10 cellular contexts compared by ENCODE assay signal in genomic region chr19:383922-384800, GRCh38. TPM values are rescaled to one million over a fixed set of nuclear protein-coding genes. Genes with fewer than 3 reads are reported as not detected.
DNase-seq lines count a peak whose midpoint lies in the region; ATAC-seq, FAIRE-seq and TF ChIP-seq lines count a peak whose summit lies in the region.
"Had no signal": no experiment of that assay in that cellular context is flagged by ENCODE, and none has a peak within 500 bp of the region (broad histone marks: within the 10 kb centered on the region; RNA-seq: fewer than 3 reads in every experiment).

No MANE protein-coding gene starts in this region.

- H2BK12ac ChIP-seq in mesenchymal stem cell (ENCODE audit: low read length in 2 of 2), result no peak overlapping the region

- no peak overlapping the region for H3K4me3 Mint-ChIP-seq in HFFc6
- no peak overlapping the region for H3K4me3 Mint-ChIP-seq in activated CD8-positive, alpha-beta memory T cell treated with anti-CD3 and anti-CD28 coated beads, Interleukin-2, amount 10 ng/mL, durations not matched to agents 7 days and 5 days

- peaks cover 30% of the 10 kb centered on the region for H3K4me1 Mint-ChIP-seq in HFFc6 (ENCODE audit: low read depth)
- H3K4me1 Mint-ChIP-seq in activated CD8-positive, alpha-beta memory T cell treated with anti-CD3 and anti-CD28 coated beads, Interleukin-2, amount 10 ng/mL, durations not matched to agents 7 days and 5 days, result peaks cover 10% of the 10 kb centered on the region

- DNase-seq in A549 (ENCODE audit: low read depth in 1 of 2, low spot score in 1 of 2), result no peak
- DNase-seq in HFFc6, result no peak
- DNase-seq in ecto neural progenitor cell (ENCODE audit: low spot score), result peak; percentile 82
- peak; percentile 11 for DNase-seq in mesenchymal stem cell
- no peak for DNase-seq in NCI-H2196 (lab: John Stamatoyannopoulos, UW; ENCODE audit: unreplicated experiment)
- DNase-seq in activated CD8-positive, alpha-beta memory T cell treated with anti-CD3 and anti-CD28 coated beads, Interleukin-2, amount 10 ng/mL, durations not matched to agents 7 days and 5 days, result no peak
- DNase-seq: NK-92 treated with Interleukin-12 subunit alpha and Interleukin-12 subunit beta, amount 100 ng/mL, for 24 hours had no signal

- H3K4ac ChIP-seq in mesenchymal stem cell (ENCODE audit: low read depth in 1 of 2, low read length in 2 of 2), result no peak overlapping the region

- H3K36me3 Mint-ChIP-seq in HFFc6 (ENCODE audit: low read depth), result no peaks in the 10 kb centered on the region
- peaks cover 1% of the 10 kb centered on the region for H3K36me3 Mint-ChIP-seq in activated CD8-positive, alpha-beta memory T cell treated with anti-CD3 and anti-CD28 coated beads, Interleukin-2, amount 10 ng/mL, durations not matched to agents 7 days and 5 days
- H3K36me3 Mint-ChIP-seq: activated naive CD8-positive, alpha-beta T cell had no signal

- no peak overlapping the region for H3K14ac ChIP-seq in mesenchymal stem cell (ENCODE audit: low read length in 2 of 2)

- H4K8ac ChIP-seq in mesenchymal stem cell (ENCODE audit: low read length), result no peak overlapping the region

- H3K36me3 ChIP-seq in mesenchymal stem cell (ENCODE audit: control insufficient read depth in 1 of 2, insufficient read depth in 2 of 2, low read depth in 1 of 2, low read length in 2 of 2), result no peaks in the 10 kb centered on the region

- TF ChIP-seq CTCF in A549 (IDR thresholded peaks at IDR 0.05) (peak; percentile 22; the same call in 2 of the 3 replicates), HFFc6 (IDR thresholded peaks at IDR 0.05) (peak; percentile 65)

- H4K91ac ChIP-seq in mesenchymal stem cell (ENCODE audit: low read length), result no peak overlapping the region

- no peak overlapping the region for H3K4me3 ChIP-seq in A549
- H3K4me3 ChIP-seq in mesenchymal stem cell (ENCODE audit: insufficient read depth in 1 of 2, low read depth in 1 of 2, low read length in 2 of 2), result no peak overlapping the region

- no peak overlapping the region for H2AFZ ChIP-seq in mesenchymal stem cell (ENCODE audit: low read depth, low read length)

- H2BK5ac ChIP-seq in mesenchymal stem cell (ENCODE audit: low read depth, low read length, poor library complexity, severe bottlenecking), result no peak overlapping the region

- H3K4me2 ChIP-seq in A549 (no peak overlapping the region), mesenchymal stem cell (ENCODE audit: low read length, poor library complexity, severe bottlenecking) (no peak overlapping the region)

- H3K9me3 ChIP-seq in A549 (no peaks in the 10 kb centered on the region), mesenchymal stem cell (ENCODE audit: control insufficient read depth, low read length) (no peaks in the 10 kb centered on the region)

- no peak overlapping the region for H2BK120ac ChIP-seq in mesenchymal stem cell (ENCODE audit: low read depth, low read length)

- H3K27me3 Mint-ChIP-seq in HFFc6 (ENCODE audit: insufficient read depth), result peaks cover 9% of the 10 kb centered on the region
- H3K27me3 Mint-ChIP-seq in activated CD8-positive, alpha-beta memory T cell treated with anti-CD3 and anti-CD28 coated beads, Interleukin-2, amount 10 ng/mL, durations not matched to agents 7 days and 5 days, result peaks cover 45% of the 10 kb centered on the region

- FAIRE-seq in A549 (lab: Jason Lieb, UNC), result no peak

- no peaks in the 10 kb centered on the region for H3K9me3 Mint-ChIP-seq in HFFc6
- H3K9me3 Mint-ChIP-seq in activated CD8-positive, alpha-beta memory T cell treated with anti-CD3 and anti-CD28 coated beads, Interleukin-2, amount 10 ng/mL, durations not matched to agents 7 days and 5 days (ENCODE audit: low read depth), result no peaks in the 10 kb centered on the region

- TF ChIP-seq EP300 in A549 (IDR thresholded peaks at IDR 0.05), result no peak

- 76% methylated on average over 35 of the region's 44 CpGs for WGBS in A549 (ENCODE audit: missing lambda C conversion rate)
- WGBS in mesenchymal stem cell, result 44% methylated on average over 43 of the region's 44 CpGs

- peaks cover under 1 to 36% of the 10 kb centered on the region in 2 experiments for H3K27me3 ChIP-seq in mesenchymal stem cell (ENCODE audit: control insufficient read depth in 1 of 2, insufficient read depth in 1 of 2, low read length in 2 of 2)

- H3K18ac ChIP-seq in mesenchymal stem cell (ENCODE audit: low read depth in 1 of 2, low read length in 2 of 2), result no peak overlapping the region

- POLR2A ChIA-PET in A549 (lab: Yijun Ruan, JAX), result no interaction called here

- H3K27ac Mint-ChIP-seq in HFFc6, result no peak overlapping the region
- H3K27ac Mint-ChIP-seq in activated CD8-positive, alpha-beta memory T cell treated with anti-CD3 and anti-CD28 coated beads, Interleukin-2, amount 10 ng/mL, durations not matched to agents 7 days and 5 days, result no peak overlapping the region
- H3K27ac Mint-ChIP-seq: activated naive CD8-positive, alpha-beta T cell had no signal

- peak; percentile 30 to 32; a peak in 3 of 5 replicates for TF ChIP-seq RAD21 in A549 (conservative IDR thresholded peaks at IDR 0.05 in 1 of 2, IDR thresholded peaks at IDR 0.05 in 1 of 2)

- H2BK15ac ChIP-seq in mesenchymal stem cell (ENCODE audit: low read depth, poor library complexity, severe bottlenecking), result no peak overlapping the region

- H3K27ac ChIP-seq in A549 (no peak overlapping the region), mesenchymal stem cell (ENCODE audit: low read length, poor library complexity, severe bottlenecking) (no peak overlapping the region)

- CTCF ChIA-PET in A549 (lab: Yijun Ruan, JAX), result interaction anchor here (0.8 to 2.3 kb wide), 6 partner anchors 10 to 111 kb away, joined by 3 to 6 read pairs (median 3); no protein-coding TSS in a partner anchor
- CTCF ChIA-PET in activated CD8-positive, alpha-beta memory T cell treated with anti-CD3 and anti-CD28 coated beads, Interleukin-2, amount 10 ng/mL, durations not matched to agents 7 days and 5 days (lab: Charles Lee), result interaction anchor here (1.1 kb wide), 1 partner anchor 95 kb away, joined by 4 read pairs; no protein-coding TSS in a partner anchor

- no peak overlapping the region for H3K23ac ChIP-seq in mesenchymal stem cell (ENCODE audit: low read length in 2 of 2)

- ATAC-seq in A549, result peak in 1 of 2 experiments; percentile 68; a peak in 3 of 6 replicates
- no peak for ATAC-seq in GM21423 (IDR thresholded peaks at IDR 0.05; ENCODE audit: unreplicated experiment)
- no peak for ATAC-seq in HG02884 (IDR thresholded peaks at IDR 0.05; ENCODE audit: unreplicated experiment)
- ATAC-seq in activated CD8-positive, alpha-beta memory T cell treated with anti-CD3 and anti-CD28 coated beads, Interleukin-2, amount 10 ng/mL, durations not matched to agents 7 days and 5 days, result no peak

- no peak for TF ChIP-seq POLR2A in A549 (IDR thresholded peaks at IDR 0.05; ENCODE audit: low read length)

- H3K9ac ChIP-seq in mesenchymal stem cell (ENCODE audit: low read length), result no peak overlapping the region

- H3K4me1 ChIP-seq in A549, result no peaks in the 10 kb centered on the region
- H3K4me1 ChIP-seq in mesenchymal stem cell (ENCODE audit: control insufficient read depth, insufficient read depth, low read depth, low read length), result peaks cover 12% of the 10 kb centered on the region

- no peak overlapping the region for H2AK5ac ChIP-seq in mesenchymal stem cell (ENCODE audit: low read length, severe bottlenecking)

- H3K79me1 ChIP-seq in mesenchymal stem cell (replicated peaks; ENCODE audit: low read length, poor library complexity, severe bottlenecking), result no peaks in the 10 kb centered on the region

TF ChIP-seq in A549, 52 proteins besides CTCF, POLR2A, EP300 and RAD21 (continues in another document):
- TF ChIP-seq, protein P1, sequence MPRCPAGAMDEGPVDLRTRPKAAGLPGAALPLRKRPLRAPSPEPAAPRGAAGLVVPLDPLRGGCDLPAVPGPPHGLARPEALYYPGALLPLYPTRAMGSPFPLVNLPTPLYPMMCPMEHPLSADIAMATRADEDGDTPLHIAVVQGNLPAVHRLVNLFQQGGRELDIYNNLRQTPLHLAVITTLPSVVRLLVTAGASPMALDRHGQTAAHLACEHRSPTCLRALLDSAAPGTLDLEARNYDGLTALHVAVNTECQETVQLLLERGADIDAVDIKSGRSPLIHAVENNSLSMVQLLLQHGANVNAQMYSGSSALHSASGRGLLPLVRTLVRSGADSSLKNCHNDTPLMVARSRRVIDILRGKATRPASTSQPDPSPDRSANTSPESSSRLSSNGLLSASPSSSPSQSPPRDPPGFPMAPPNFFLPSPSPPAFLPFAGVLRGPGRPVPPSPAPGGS (IDR thresholded peaks at IDR 0.05), result no peak
- TF ChIP-seq HOXB5 (CRISPR knock-in tag; IDR thresholded peaks at IDR 0.05) (no peak), CHD2 (IDR thresholded peaks at IDR 0.05; ENCODE audit: low read length, partially characterized antibody) (no peak)

RNA-seq across cellular contexts. Expression of gene C2CD4C, which starts 24.8 kb away (rescaled TPM):
- polyA plus RNA-seq in A549 (2011; rRNA removed) (0.13 and 0.21 TPM in 2 replicates), A549 (2017; fragmentation: RNase III; extraction: RNeasy Plus Mini Kit Qiagen cat#74134 plus additional on column Dnase treatment) (0.41 to 0.71 TPM (median 0.57 TPM) in 3 replicates)
- 0.41 and 0.62 TPM in 2 replicates for polyA plus RNA-seq in A549 (2012; cell fraction: cytosol; rRNA removed)
- 1.1 and 1.7 TPM in 2 replicates for polyA plus RNA-seq in A549 (2012; cell fraction: nucleus; rRNA removed)
- polyA minus RNA-seq in A549 (2011; rRNA and poly(A)+ RNA removed), result 0.12 and 0.19 TPM in 2 replicates
- not detected for total RNA-seq in HFFc6 (2021; fragmentation: NEBNext Ultra II Directional; extraction: Animal tissue kit (Norgen Biotek cat#: 25700))
- 0.35 TPM for polyA plus RNA-seq in mesenchymal stem cell (2013, experiment 1 of 2)
- 0.37 TPM for polyA plus RNA-seq in mesenchymal stem cell (2013, experiment 2 of 2)
- not detected for total RNA-seq in activated CD8-positive, alpha-beta memory T cell treated with anti-CD3 and anti-CD28 coated beads, Interleukin-2, amount 10 ng/mL, durations not matched to agents 7 days and 5 days

RNA-seq across cellular contexts. Expression of gene MIER2, which starts 39.6 kb away (rescaled TPM):
- polyA plus RNA-seq in A549 (2011; rRNA removed), result 8.8 and 15.2 TPM in 2 replicates
- 9.2 and 13.2 TPM in 2 replicates for polyA plus RNA-seq in A549 (2012; cell fraction: cytosol; rRNA removed)
- 29.6 and 40.2 TPM in 2 replicates for polyA plus RNA-seq in A549 (2012; cell fraction: nucleus; rRNA removed)
- polyA plus RNA-seq in A549 (2017; fragmentation: RNase III; extraction: RNeasy Plus Mini Kit Qiagen cat#74134 plus additional on column Dnase treatment), result 9.3 to 11.5 TPM (median 11.2 TPM) in 3 replicates
- 27.5 and 61.5 TPM in 2 replicates for polyA minus RNA-seq in A549 (2011; rRNA and poly(A)+ RNA removed)
- 10 to 100 TPM; 31.7 to 42.2 (median 33.4) TPM for total RNA-seq in HFFc6 (2021; fragmentation: NEBNext Ultra II Directional; extraction: Animal tissue kit (Norgen Biotek cat#: 25700))
- 32.6 TPM for polyA plus RNA-seq in mesenchymal stem cell (2013, experiment 1 of 2)
- polyA plus RNA-seq in mesenchymal stem cell (2013, experiment 2 of 2), result 31.7 TPM
- total RNA-seq in activated CD8-positive, alpha-beta memory T cell treated with anti-CD3 and anti-CD28 coated beads, Interleukin-2, amount 10 ng/mL, durations not matched to agents 7 days and 5 days, result 10 to 100 TPM; 21.6 to 23.8 TPM

Comparison
In these comparisons a context has a peak if more than half of its experiments do, and no peak if none do; other contexts are left out.
1. DNase-seq: peak in ecto neural progenitor cell (single experiment) and mesenchymal stem cell (single experiment); none in A549 (0 of 2), HFFc6 (single experiment), NCI-H2196 (single experiment) and activated CD8-positive, alpha-beta memory T cell treated with anti-CD3 and anti-CD28 coated beads, Interleukin-2, amount 10 ng/mL, durations not matched to agents 7 days and 5 days (single experiment).